In genomic region chr3:196634224-196634623, GRCh38 we compare ENCODE assay signal across 1 cellular context.
A peak's percentile ranks its signal among the peaks of the same experiment; 100 is the strongest.
TF ChIP-seq lines count a peak whose summit lies in the region.

No MANE protein-coding gene starts in this region.

TF ChIP-seq in K562, 482 proteins besides CTCF, POLR2A, EP300 and RAD21:
- TF ChIP-seq CBX8 (IDR thresholded peaks at IDR 0.05; ENCODE audit: borderline replicate concordance, extremely low read depth, low read depth, low read length, poor library complexity, severe bottlenecking): no peak
- no peak for TF ChIP-seq KLF10 (CRISPR knock-in tag; IDR thresholded peaks at IDR 0.05)
- no peak for TF ChIP-seq BRD4 (IDR thresholded peaks at IDR 0.05)
- TF ChIP-seq ZNF277 (CRISPR knock-in tag; IDR thresholded peaks at IDR 0.05; ENCODE audit: borderline replicate concordance): no peak
- TF ChIP-seq ZBTB17 (CRISPR knock-in tag; IDR thresholded peaks at IDR 0.05): no peak
- 0 out of 2 replicates have a peak, but pooled peaks have one; percentile 13 for TF ChIP-seq EGR1 (conservative IDR thresholded peaks at IDR 0.05)
- 0 out of 2 replicates have a peak, but pooled peaks have one; percentile 5 for TF ChIP-seq ZBTB7A (IDR thresholded peaks at IDR 0.05; ENCODE audit: borderline replicate concordance, control insufficient read depth, low read depth, low read length)
- TF ChIP-seq ZNF384 (IDR thresholded peaks at IDR 0.05; ENCODE audit: low read depth, low read length): no peak
- no peak for TF ChIP-seq ILK (tag; IDR thresholded peaks at IDR 0.05; ENCODE audit: borderline replicate concordance, low read depth)
- no peak for TF ChIP-seq GABPA (tag; conservative IDR thresholded peaks at IDR 0.05; ENCODE audit: low read depth)
